Comparison of ENCODE assay signal across 1 cellular context in genomic region chr5:153352685-153353219, GRCh38.
TF ChIP-seq lines count a peak whose summit lies in the region.

No MANE protein-coding gene starts in this region.

TF ChIP-seq in GM12878, 131 proteins besides CTCF, POLR2A, EP300 and RAD21 (continued from another document):
- TF ChIP-seq, protein P1, sequence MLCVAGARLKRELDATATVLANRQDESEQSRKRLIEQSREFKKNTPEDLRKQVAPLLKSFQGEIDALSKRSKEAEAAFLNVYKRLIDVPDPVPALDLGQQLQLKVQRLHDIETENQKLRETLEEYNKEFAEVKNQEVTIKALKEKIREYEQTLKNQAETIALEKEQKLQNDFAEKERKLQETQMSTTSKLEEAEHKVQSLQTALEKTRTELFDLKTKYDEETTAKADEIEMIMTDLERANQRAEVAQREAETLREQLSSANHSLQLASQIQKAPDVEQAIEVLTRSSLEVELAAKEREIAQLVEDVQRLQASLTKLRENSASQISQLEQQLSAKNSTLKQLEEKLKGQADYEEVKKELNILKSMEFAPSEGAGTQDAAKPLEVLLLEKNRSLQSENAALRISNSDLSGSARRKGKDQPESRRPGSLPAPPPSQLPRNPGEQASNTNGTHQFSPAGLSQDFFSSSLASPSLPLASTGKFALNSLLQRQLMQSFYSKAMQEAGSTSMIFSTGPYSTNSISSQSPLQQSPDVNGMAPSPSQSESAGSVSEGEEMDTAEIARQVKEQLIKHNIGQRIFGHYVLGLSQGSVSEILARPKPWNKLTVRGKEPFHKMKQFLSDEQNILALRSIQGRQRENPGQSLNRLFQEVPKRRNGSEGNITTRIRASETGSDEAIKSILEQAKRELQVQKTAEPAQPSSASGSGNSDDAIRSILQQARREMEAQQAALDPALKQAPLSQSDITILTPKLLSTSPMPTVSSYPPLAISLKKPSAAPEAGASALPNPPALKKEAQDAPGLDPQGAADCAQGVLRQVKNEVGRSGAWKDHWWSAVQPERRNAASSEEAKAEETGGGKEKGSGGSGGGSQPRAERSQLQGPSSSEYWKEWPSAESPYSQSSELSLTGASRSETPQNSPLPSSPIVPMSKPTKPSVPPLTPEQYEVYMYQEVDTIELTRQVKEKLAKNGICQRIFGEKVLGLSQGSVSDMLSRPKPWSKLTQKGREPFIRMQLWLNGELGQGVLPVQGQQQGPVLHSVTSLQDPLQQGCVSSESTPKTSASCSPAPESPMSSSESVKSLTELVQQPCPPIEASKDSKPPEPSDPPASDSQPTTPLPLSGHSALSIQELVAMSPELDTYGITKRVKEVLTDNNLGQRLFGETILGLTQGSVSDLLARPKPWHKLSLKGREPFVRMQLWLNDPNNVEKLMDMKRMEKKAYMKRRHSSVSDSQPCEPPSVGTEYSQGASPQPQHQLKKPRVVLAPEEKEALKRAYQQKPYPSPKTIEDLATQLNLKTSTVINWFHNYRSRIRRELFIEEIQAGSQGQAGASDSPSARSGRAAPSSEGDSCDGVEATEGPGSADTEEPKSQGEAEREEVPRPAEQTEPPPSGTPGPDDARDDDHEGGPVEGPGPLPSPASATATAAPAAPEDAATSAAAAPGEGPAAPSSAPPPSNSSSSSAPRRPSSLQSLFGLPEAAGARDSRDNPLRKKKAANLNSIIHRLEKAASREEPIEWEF (IDR thresholded peaks at IDR 0.05; ENCODE audit: insufficient replicate concordance, low read depth, low read length): no peak
- TF ChIP-seq PML (IDR thresholded peaks at IDR 0.05; ENCODE audit: low read length): 0 out of 2 replicates have a peak, but pooled peaks have one; percentile 29
- TF ChIP-seq, protein P2, sequence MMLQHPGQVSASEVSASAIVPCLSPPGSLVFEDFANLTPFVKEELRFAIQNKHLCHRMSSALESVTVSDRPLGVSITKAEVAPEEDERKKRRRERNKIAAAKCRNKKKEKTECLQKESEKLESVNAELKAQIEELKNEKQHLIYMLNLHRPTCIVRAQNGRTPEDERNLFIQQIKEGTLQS (IDR thresholded peaks at IDR 0.05; ENCODE audit: borderline replicate concordance, extremely low read depth, low read depth, low read length): no peak
- TF ChIP-seq ASH2L (IDR thresholded peaks at IDR 0.05; ENCODE audit: borderline replicate concordance, low read depth): no peak
- no peak for TF ChIP-seq RFX5 (IDR thresholded peaks at IDR 0.05; ENCODE audit: low read depth, low read length)
- TF ChIP-seq SMAD1 (IDR thresholded peaks at IDR 0.05; ENCODE audit: low read depth, partially characterized antibody): no peak
- TF ChIP-seq ELK1 (IDR thresholded peaks at IDR 0.05; ENCODE audit: low read depth, low read length): no peak
- TF ChIP-seq IKZF1 (conservative IDR thresholded peaks at IDR 0.05): peak; percentile 84
- TF ChIP-seq ZNF274 (IDR thresholded peaks at IDR 0.05; ENCODE audit: insufficient read depth, insufficient read length): no peak
- TF ChIP-seq TCF12 (IDR thresholded peaks at IDR 0.05; ENCODE audit: low read depth, low read length): 0 out of 2 replicates have a peak, but pooled peaks have one; percentile 35
- no peak for TF ChIP-seq NR2C1 (IDR thresholded peaks at IDR 0.05)
- no peak for TF ChIP-seq STAT1 (conservative IDR thresholded peaks at IDR 0.05)
- 0 out of 2 replicates have a peak, but pooled peaks have one; percentile 33 for TF ChIP-seq FOXM1 (IDR thresholded peaks at IDR 0.05; ENCODE audit: low read depth, low read length)
- no peak for TF ChIP-seq POU2F2 (IDR thresholded peaks at IDR 0.05; ENCODE audit: borderline replicate concordance, low read depth, low read length)
- TF ChIP-seq NR2C2 (IDR thresholded peaks at IDR 0.05; ENCODE audit: borderline replicate concordance, control insufficient read depth, insufficient read length, low read depth): no peak
